Comparison of ENCODE assay signal across 23 cellular contexts in the genomic region with DNA sequence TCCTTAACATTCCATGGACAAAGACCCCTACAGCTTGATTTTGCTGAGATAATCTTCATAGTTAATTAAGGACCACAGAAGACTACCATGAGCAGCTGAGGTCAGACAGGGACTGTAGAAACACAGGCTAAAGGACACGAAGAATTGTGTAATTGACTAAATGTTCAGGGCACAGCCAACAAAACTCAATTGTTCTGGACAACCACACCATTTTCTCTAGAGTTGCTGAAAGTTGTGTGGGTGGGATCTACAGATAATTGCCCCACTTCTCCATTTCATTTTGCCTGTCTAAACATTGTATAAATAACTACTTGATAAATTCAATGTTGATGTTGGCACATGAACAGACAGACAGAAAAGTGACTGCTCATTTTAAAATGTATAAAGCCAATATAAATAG. TPM values are rescaled to one million over a fixed set of nuclear protein-coding genes. Genes with fewer than 3 reads are reported as not detected.
DNase-seq lines count a peak whose midpoint lies in the region; FAIRE-seq and TF ChIP-seq lines count a peak whose summit lies in the region.
"Had no signal": no experiment of that assay in that cellular context is flagged by ENCODE, and none has a peak within 500 bp of the region (broad histone marks: within the 10 kb centered on the region; RNA-seq: fewer than 3 reads in every experiment).

No MANE protein-coding gene starts in this region.

- no peak overlapping the region for H3K4me3 Mint-ChIP-seq in osteocyte (ENCODE audit: unreplicated experiment)
- H3K4me3 Mint-ChIP-seq: activated CD4-positive, alpha-beta T cell treated with anti-CD3 and anti-CD28 coated beads for 36 hours; activated naive CD8-positive, alpha-beta T cell treated with anti-CD3 and anti-CD28 coated beads, Interleukin-2, amount 50 U/mL, for 24 hours; stimulated activated effector memory CD8-positive, alpha-beta T cell treated with anti-CD3 and anti-CD28 coated beads, Interleukin-12 subunit alpha, Interleukin-12 subunit beta, amount 100 ng/mL, for 72 hours had no signal

- H3K27me3 Mint-ChIP-seq in osteocyte (ENCODE audit: unreplicated experiment): no peaks in the 10 kb centered on the region
- H3K27me3 Mint-ChIP-seq: activated CD4-positive, alpha-beta T cell treated with anti-CD3 and anti-CD28 coated beads for 36 hours; activated naive CD8-positive, alpha-beta T cell treated with anti-CD3 and anti-CD28 coated beads, Interleukin-2, amount 50 U/mL, for 24 hours had no signal

- FAIRE-seq in H54 (lab: Jason Lieb, UNC): peak; percentile 67
- no peak for FAIRE-seq in RCC 7860 (lab: Jason Lieb, UNC)

- peaks cover 12% of the 10 kb centered on the region for H3K9me3 Mint-ChIP-seq in osteocyte (ENCODE audit: unreplicated experiment)
- H3K9me3 Mint-ChIP-seq: activated naive CD8-positive, alpha-beta T cell treated with anti-CD3 and anti-CD28 coated beads, Interleukin-2, amount 50 U/mL, for 24 hours; stimulated activated effector memory CD8-positive, alpha-beta T cell treated with anti-CD3 and anti-CD28 coated beads, Interleukin-12 subunit alpha, Interleukin-12 subunit beta, amount 100 ng/mL, for 72 hours had no signal

- H3K36me3 Mint-ChIP-seq in osteocyte (ENCODE audit: unreplicated experiment): peaks cover 4% of the 10 kb centered on the region
- H3K36me3 Mint-ChIP-seq: stimulated activated effector memory CD8-positive, alpha-beta T cell treated with anti-CD3 and anti-CD28 coated beads, Interleukin-12 subunit alpha, Interleukin-12 subunit beta, amount 100 ng/mL, for 72 hours had no signal

- no peak for TF ChIP-seq POLR2A in H54 (IDR thresholded peaks at IDR 0.05; ENCODE audit: low read depth, low read length)

- peak overlapping the region; percentile 34 for H3K27ac Mint-ChIP-seq in osteocyte (ENCODE audit: unreplicated experiment)
- H3K27ac Mint-ChIP-seq: activated CD4-positive, alpha-beta T cell treated with anti-CD3 and anti-CD28 coated beads for 36 hours; activated naive CD8-positive, alpha-beta T cell treated with anti-CD3 and anti-CD28 coated beads, Interleukin-2, amount 50 U/mL, for 24 hours; stimulated activated effector memory CD8-positive, alpha-beta T cell treated with anti-CD3 and anti-CD28 coated beads, Interleukin-12 subunit alpha, Interleukin-12 subunit beta, amount 100 ng/mL, for 72 hours had no signal

- no peak for TF ChIP-seq CTCF in osteocyte (IDR thresholded peaks at IDR 0.05)

- peaks cover 25% of the 10 kb centered on the region for H3K4me1 Mint-ChIP-seq in osteocyte (ENCODE audit: unreplicated experiment)
- H3K4me1 Mint-ChIP-seq: activated CD4-positive, alpha-beta T cell treated with anti-CD3 and anti-CD28 coated beads for 36 hours; activated naive CD8-positive, alpha-beta T cell treated with anti-CD3 and anti-CD28 coated beads, Interleukin-2, amount 50 U/mL, for 24 hours; stimulated activated effector memory CD8-positive, alpha-beta T cell treated with anti-CD3 and anti-CD28 coated beads, Interleukin-12 subunit alpha, Interleukin-12 subunit beta, amount 100 ng/mL, for 72 hours had no signal

- no peak for DNase-seq in H54 (ENCODE audit: insufficient read length, low spot score)
- peak; percentile 27 for DNase-seq in OCI-M1 (lab: John Stamatoyannopoulos, UW)
- DNase-seq in fibroblast of gingiva (ENCODE audit: low read depth): peak; percentile 16
- DNase-seq in osteocyte (ENCODE audit: extremely low spot score, unreplicated experiment): no peak
- no peak for DNase-seq in midbrain (lab: John Stamatoyannopoulos, UW)
- no peak for DNase-seq in RCC 7860 (ENCODE audit: low spot score)
- DNase-seq in NCI-H1092 treated with DMSO at 0.1 percent for 48 hours (lab: John Stamatoyannopoulos, UW): no peak
- DNase-seq: activated CD4-positive, alpha-beta T cell treated with anti-CD3 and anti-CD28 coated beads for 36 hours; activated gamma-delta T cell treated with Interleukin-2 at 50 U/mL for 16 hours; activated naive CD8-positive, alpha-beta T cell treated with anti-CD3 and anti-CD28 coated beads, Interleukin-2, amount 50 U/mL, for 24 hours; activated T-cell treated with anti-CD3 and anti-CD28 coated beads, Interleukin-2, amount 50 U/mL, for 1 hour; body of pancreas; C1 segment of cervical spinal cord; DND-41; GM23248; heart left ventricle; Karpas-422; NCI-H2029; NCI-H2227 treated with DMSO at 0.1 percent for 48 hours; stimulated activated CD4-positive, alpha-beta T cell treated with anti-CD3 and anti-CD28 coated beads, Interleukin-4, amount 100 ng/mL, for 24 hours had no signal

RNA-seq across cellular contexts. Expression of gene SLC16A12, which starts 39.0 kb away (rescaled TPM):
- 7.9 and 8.4 TPM in 2 replicates for total RNA-seq in osteocyte
- total RNA-seq: activated CD4-positive, alpha-beta T cell treated with anti-CD3 and anti-CD28 coated beads for 36 hours; activated CD8-positive, alpha-beta memory T cell treated with anti-CD3 and anti-CD28 coated beads for 36 hours; GM23248; lung microvascular endothelial cell had no signal

Comparison
In these comparisons a context has a peak if more than half of its experiments do, and no peak if none do; other contexts are left out.
1. DNase-seq: peak in OCI-M1 (single experiment) and fibroblast of gingiva (single experiment); none in H54 (single experiment), osteocyte (single experiment), midbrain (single experiment), RCC 7860 (single experiment) and NCI-H1092 treated with DMSO at 0.1 percent for 48 hours (single experiment).